In genomic region chr3:18808423-18808822, GRCh38 we compare ENCODE assay signal across 19 cellular contexts.
"Had no signal": no experiment of that assay in that cellular context is flagged by ENCODE, and none has a peak within 500 bp of the region (broad histone marks: within the 10 kb centered on the region; RNA-seq: fewer than 3 reads in every experiment).

No MANE protein-coding gene starts in this region.

- H3K27me3 ChIP-seq: esophagus muscularis mucosa, gastrocnemius medialis, transverse colon had no signal

- H3K27me3 Mint-ChIP-seq: brain had no signal

- DNase-seq: activated CD4-positive, alpha-beta memory T cell treated with anti-CD3 and anti-CD28 coated beads for 36 hours; activated CD4-positive, CD25-positive, alpha-beta regulatory T cell treated with anti-CD3 and anti-CD28 coated beads, Interleukin-2, amount 50 U/mL, for 72 hours; activated CD8-positive, alpha-beta memory T cell treated with anti-CD3 and anti-CD28 coated beads, Interleukin-2, amount 50 U/mL, for 4 hours; activated naive CD4-positive, alpha-beta T cell treated with anti-CD3 and anti-CD28 coated beads, Interleukin-2, amount 50 U/mL, for 16 hours; amygdala; dermis blood vessel endothelial cell; endodermal cell; gastrocnemius medialis; kidney; nephron progenitor cell; SIG-M5; small intestine; substantia nigra; T-helper 2 cell; transverse colon had no signal

- H3K4me1 Mint-ChIP-seq: brain, endodermal cell, nephron progenitor cell had no signal

- ATAC-seq: activated T-helper 17 cell treated with anti-CD3 and anti-CD28 coated beads, Interleukin-2, amount 50 U/mL, for 72 hours; gastrocnemius medialis; stimulated activated effector memory CD8-positive, alpha-beta T cell treated with anti-CD3 and anti-CD28 coated beads, Interleukin-12 subunit alpha, Interleukin-12 subunit beta, amount 100 ng/mL, for 72 hours had no signal

- H3K4me3 ChIP-seq: esophagus muscularis mucosa, gastrocnemius medialis, transverse colon had no signal

- H3K36me3 Mint-ChIP-seq: activated CD4-positive, alpha-beta memory T cell treated with anti-CD3 and anti-CD28 coated beads for 36 hours; brain; stimulated activated effector memory CD8-positive, alpha-beta T cell treated with anti-CD3 and anti-CD28 coated beads, Interleukin-12 subunit alpha, Interleukin-12 subunit beta, amount 100 ng/mL, for 72 hours had no signal

- H3K9me3 Mint-ChIP-seq: activated CD4-positive, alpha-beta memory T cell treated with anti-CD3 and anti-CD28 coated beads for 36 hours; activated T-helper 17 cell treated with anti-CD3 and anti-CD28 coated beads, Interleukin-2, amount 50 U/mL, for 72 hours; brain; endodermal cell; nephron progenitor cell; stimulated activated effector memory CD8-positive, alpha-beta T cell treated with anti-CD3 and anti-CD28 coated beads, Interleukin-12 subunit alpha, Interleukin-12 subunit beta, amount 100 ng/mL, for 72 hours had no signal

- H3K27ac Mint-ChIP-seq: activated CD4-positive, alpha-beta memory T cell treated with anti-CD3 and anti-CD28 coated beads for 36 hours; activated T-helper 17 cell treated with anti-CD3 and anti-CD28 coated beads, Interleukin-2, amount 50 U/mL, for 72 hours; brain; endodermal cell; nephron progenitor cell; stimulated activated effector memory CD8-positive, alpha-beta T cell treated with anti-CD3 and anti-CD28 coated beads, Interleukin-12 subunit alpha, Interleukin-12 subunit beta, amount 100 ng/mL, for 72 hours had no signal

- H3K27ac ChIP-seq: esophagus muscularis mucosa, gastrocnemius medialis, transverse colon had no signal

- H3K4me3 Mint-ChIP-seq: activated CD4-positive, alpha-beta memory T cell treated with anti-CD3 and anti-CD28 coated beads for 36 hours; activated T-helper 17 cell treated with anti-CD3 and anti-CD28 coated beads, Interleukin-2, amount 50 U/mL, for 72 hours; brain; endodermal cell; nephron progenitor cell; stimulated activated effector memory CD8-positive, alpha-beta T cell treated with anti-CD3 and anti-CD28 coated beads, Interleukin-12 subunit alpha, Interleukin-12 subunit beta, amount 100 ng/mL, for 72 hours had no signal
